In genomic region chr9:69121155-69122085, GRCh38 we compare ENCODE assay signal across 8 cellular contexts. TPM values are rescaled to one million over a fixed set of nuclear protein-coding genes. Genes with fewer than 3 reads are reported as not detected.
DNase-seq lines count a peak whose midpoint lies in the region; ATAC-seq and TF ChIP-seq lines count a peak whose summit lies in the region.

No MANE protein-coding gene starts in this region.

- peaks cover 14% of the 10 kb centered on the region for H3K4me1 ChIP-seq in iPS-18a (ENCODE audit: control insufficient read depth, low read depth, low read length)
- H3K4me1 ChIP-seq in gastrocnemius medialis, result peaks cover 0 to 10% of the 10 kb centered on the region in 2 donors

- ATAC-seq in GM19468 (IDR thresholded peaks at IDR 0.05; ENCODE audit: extremely low read depth, unreplicated experiment) (peak; percentile 33), gastrocnemius medialis (peak; percentile 68 to 69)

- peak overlapping the region; percentile 96 for H3K9ac ChIP-seq in iPS-18a (ENCODE audit: low read length)

- no peak for TF ChIP-seq CTCF in RWPE1 (conservative IDR thresholded peaks at IDR 0.05; ENCODE audit: low read depth)
- peak; percentile 11 for TF ChIP-seq CTCF in astrocyte of the spinal cord (IDR thresholded peaks at IDR 0.05; ENCODE audit: low read depth, low read length)
- TF ChIP-seq CTCF in gastrocnemius medialis (IDR thresholded peaks at IDR 0.05 in 4 of 5, conservative IDR thresholded peaks at IDR 0.05 in 1 of 5), result no peak

- H3K36me3 ChIP-seq in iPS-18a (ENCODE audit: control insufficient read depth, low read depth, low read length), result no peaks in the 10 kb centered on the region
- no peaks in the 10 kb centered on the region for H3K36me3 ChIP-seq in gastrocnemius medialis

- intact Hi-C loops in gastrocnemius medialis (cut with DNase I; ENCODE audit: low total_unique reads), result loop anchor here (2.0 to 5.0 kb wide), 2 partner anchors 69 to 71 kb away; no protein-coding TSS in a partner anchor

- H3K9me3 ChIP-seq in iPS-18a (ENCODE audit: control insufficient read depth, low read depth, low read length), result no peaks in the 10 kb centered on the region
- no peaks in the 10 kb centered on the region for H3K9me3 ChIP-seq in gastrocnemius medialis

- H3K27me3 ChIP-seq in iPS-18a (ENCODE audit: control insufficient read depth, insufficient read depth, low read length), result no peaks in the 10 kb centered on the region
- H3K27me3 ChIP-seq in gastrocnemius medialis, result no peaks in the 10 kb centered on the region

- H3K4me3 ChIP-seq in astrocyte of the spinal cord (ENCODE audit: low read depth, low read length), result peak overlapping the region; percentile 75
- peak overlapping the region; percentile 87 for H3K4me3 ChIP-seq in iPS-18a (ENCODE audit: low read length)
- peak overlapping the region; percentile 53 to 88 (median 74) for H3K4me3 ChIP-seq in gastrocnemius medialis

- in situ Hi-C loops in astrocyte of the spinal cord (cut with HindIII; ENCODE audit: low sequenced_read_pairs), result no loop called here
- in situ Hi-C loops in gastrocnemius medialis (cut with MboI; ENCODE audit: low sequenced_read_pairs in 4 of 4), result no loop called here

- CTCF ChIA-PET in RWPE1 (lab: Yijun Ruan, JAX), result interaction anchor here (0.6 to 1.4 kb wide), 10 partner anchors 13 to 542 kb away, joined by 3 to 10 read pairs (median 3); partner anchors contain the start of gene TJP2

- DNase-seq in DMS53 treated with DMSO at 0.1 percent for 48 hours (lab: John Stamatoyannopoulos, UW; ENCODE audit: unreplicated experiment), result peak; percentile 55
- DNase-seq in HK-2 (ENCODE audit: unreplicated experiment), result peak; percentile 21
- DNase-seq in RWPE1 (ENCODE audit: low spot score), result peak; percentile 54
- peak; percentile 17 for DNase-seq in astrocyte of the spinal cord (ENCODE audit: low read depth, low spot score)
- no peak for DNase-seq in gastrocnemius medialis
- no peak for DNase-seq in pons (ENCODE audit: low spot score)

- no peak for TF ChIP-seq POLR2A in gastrocnemius medialis (IDR thresholded peaks at IDR 0.05)

- H3K27ac ChIP-seq in RWPE1 (peak overlapping the region; percentile 95), iPS-18a (ENCODE audit: low read length) (peak overlapping the region; percentile 96), gastrocnemius medialis (peak overlapping the region; percentile 24 to 73 (median 68))

- POLR2A ChIA-PET in RWPE1 (lab: Yijun Ruan, JAX; ENCODE audit: low non-redundant PET), result interaction anchor here (0.6 to 0.9 kb wide), 2 partner anchors 46 to 59 kb away, joined by 3 to 4 read pairs; no protein-coding TSS in a partner anchor

RNA-seq across cellular contexts. Expression of gene TJP2, which starts 52.7 kb away (rescaled TPM):
- 10 to 100 TPM; 10.5 to 23.1 (median 17.6) TPM for total RNA-seq in gastrocnemius medialis

Comparison
In these comparisons a context has a peak if more than half of its experiments do, and no peak if none do; other contexts are left out.
1. DNase-seq: peak in DMS53 treated with DMSO at 0.1 percent for 48 hours (single experiment), HK-2 (single experiment), RWPE1 (single experiment) and astrocyte of the spinal cord (single experiment); none in gastrocnemius medialis (0 of 2) and pons (single experiment).
2. Peak in every context shown above with its lines, with median percentiles within 50 percentile points of each other: H3K27ac ChIP-seq and H3K4me3 ChIP-seq.